Comparison of ENCODE assay signal across 1 cellular context in genomic region chr1:180534199-180534598, GRCh38.
TF ChIP-seq lines count a peak whose summit lies in the region.

No MANE protein-coding gene starts in this region.

TF ChIP-seq in GM23338, 12 proteins besides CTCF, POLR2A, EP300 and RAD21 (continued from another document):
- TF ChIP-seq ZNF462 (CRISPR knock-in tag; IDR thresholded peaks at IDR 0.05) (no peak), JUNB (IDR thresholded peaks at IDR 0.05; ENCODE audit: unreplicated experiment) (no peak), REST (IDR thresholded peaks at IDR 0.05; ENCODE audit: unreplicated experiment) (no peak), POLR2AphosphoS5 (IDR thresholded peaks at IDR 0.05; ENCODE audit: low read depth) (no peak), STAT1 (IDR thresholded peaks at IDR 0.05; ENCODE audit: unreplicated experiment) (no peak), ZNF331 (CRISPR knock-in tag; IDR thresholded peaks at IDR 0.05; ENCODE audit: low read depth) (no peak), EZH2 (IDR thresholded peaks at IDR 0.05; ENCODE audit: low read depth, unreplicated experiment) (no peak), NANOG (IDR thresholded peaks at IDR 0.05; ENCODE audit: borderline replicate concordance) (no peak)
TF ChIP-seq in GM23338: peak in this region for 0.
